In genomic region chr7:5282464-5283316, GRCh38 we compare ENCODE assay signal across 8 cellular contexts. TPM values are rescaled to one million over a fixed set of nuclear protein-coding genes. Genes with fewer than 3 reads are reported as not detected.
DNase-seq lines count a peak whose midpoint lies in the region; ATAC-seq lines count a peak whose summit lies in the region.

TSS of gene SLC29A4 (plus strand) at chr7:5282943. CDS start at chr7:5287817, 4,874 bp downstream.

- no peak within 1 kb of the TSS for H3K27ac ChIP-seq in iPS-18a (ENCODE audit: low read length)

- ATAC-seq in GM21825 (IDR thresholded peaks at IDR 0.05; ENCODE audit: unreplicated experiment): no peak

- no peaks in the 10 kb centered on the region for H3K36me3 ChIP-seq in iPS-18a (ENCODE audit: control insufficient read depth, low read depth, low read length)

- in situ Hi-C loops in Caki2 (cut with HindIII; ENCODE audit: low pct_unique_long_range_greater_than_20kb, low sequenced_read_pairs): no loop called here

- no peaks in the 10 kb centered on the region for H3K4me1 ChIP-seq in iPS-18a (ENCODE audit: control insufficient read depth, low read depth, low read length)

- H3K27me3 ChIP-seq in iPS-18a (ENCODE audit: control insufficient read depth, insufficient read depth, low read length): peaks cover 9% of the 10 kb centered on the region

- no peak within 1 kb of the TSS for H3K9ac ChIP-seq in iPS-18a (ENCODE audit: low read length)

- no peaks in the 10 kb centered on the region for H3K9me3 ChIP-seq in iPS-18a (ENCODE audit: control insufficient read depth, low read depth, low read length)

- no peak for DNase-seq in Caki2 (ENCODE audit: low read depth)
- DNase-seq in HS-5 (ENCODE audit: low read depth): peak; percentile 8
- DNase-seq in anterior cingulate cortex (lab: John Stamatoyannopoulos, UW): peak in 38 of 58 donors; percentile 4 to 64 (median 32)
- DNase-seq in stimulated activated CD8-positive, alpha-beta memory T cell treated with anti-CD3 and anti-CD28 coated beads, Interleukin-12 subunit alpha, Interleukin-12 subunit beta, amount 100 ng/mL, for 4 hours (ENCODE audit: low read depth): peak; percentile 13
- DNase-seq in GM19240 (ENCODE audit: insufficient read length, low spot score): no peak
- DNase-seq in iPS-NIHi11 (ENCODE audit: low spot score): no peak

- peak within 1 kb of the TSS; percentile 58 for H3K4me3 ChIP-seq in iPS-18a (ENCODE audit: low read length)

RNA-seq across cellular contexts. Expression of gene SLC29A4, which starts in this region (rescaled TPM):
- 23.8 and 30.2 TPM in 2 replicates for total RNA-seq in Caki2 (2014; rRNA removed; shearing (Covaris generic); ENCODE audit: low replicate concordance)

Comparison
In these comparisons a context has a peak if more than half of its experiments do, and no peak if none do; other contexts are left out.
1. DNase-seq: peak in HS-5 (single experiment), anterior cingulate cortex (38 of 58) and stimulated activated CD8-positive, alpha-beta memory T cell treated with anti-CD3 and anti-CD28 coated beads, Interleukin-12 subunit alpha, Interleukin-12 subunit beta, amount 100 ng/mL, for 4 hours (single experiment); none in Caki2 (single experiment), GM19240 (single experiment) and iPS-NIHi11 (single experiment).